Comparison of ENCODE assay signal across 15 cellular contexts in genomic region chr7:28112056-28112455, GRCh38.
A peak's percentile ranks its signal among the peaks of the same experiment; 100 is the strongest.
DNase-seq lines count a peak whose midpoint lies in the region; ATAC-seq and TF ChIP-seq lines count a peak whose summit lies in the region.
"Had no signal": no experiment of that assay in that cellular context is flagged by ENCODE, and none has a peak within 500 bp of the region (broad histone marks: within the 10 kb centered on the region; RNA-seq: fewer than 3 reads in every experiment).

No MANE protein-coding gene starts in this region.

- no peak overlapping the region for H3K9ac ChIP-seq in adipocyte (ENCODE audit: low read length)
- H3K9ac ChIP-seq: KMS-11 had no signal

- no peaks in the 10 kb centered on the region for H3K36me3 Mint-ChIP-seq in activated T-helper 2 cell treated with anti-CD3 and anti-CD28 coated beads, Interferon-gamma antibody, Interleukin-2, Interleukin-4, amounts not matched to agents 10 μg/mL and 5 μg/mL and 100 μg/mL, durations not matched to agents 14 hours and 24 hours and 36 hours (ENCODE audit: low read depth)

- peaks cover 4% of the 10 kb centered on the region; the same call in 1 of the 2 replicates for H3K36me3 ChIP-seq in BE2C
- H3K36me3 ChIP-seq in adipocyte (ENCODE audit: control insufficient read depth, insufficient read depth, low read length, severe bottlenecking), result no peaks in the 10 kb centered on the region
- H3K36me3 ChIP-seq in lower lobe of right lung, result no peaks in the 10 kb centered on the region

- H3K9me3 Mint-ChIP-seq in activated T-helper 2 cell treated with anti-CD3 and anti-CD28 coated beads, Interferon-gamma antibody, Interleukin-2, Interleukin-4, amounts not matched to agents 10 μg/mL and 5 μg/mL and 100 μg/mL, durations not matched to agents 14 hours and 24 hours and 36 hours, result no peaks in the 10 kb centered on the region
- H3K9me3 Mint-ChIP-seq: HFFc6 had no signal

- intact Hi-C loops in lower lobe of right lung (cut with DNase I), result no loop called here
- intact Hi-C loops in activated T-helper 2 cell treated with anti-CD3 and anti-CD28 coated beads, Interferon-gamma antibody, Interleukin-2, Interleukin-4, amounts not matched to agents 10 μg/mL and 5 μg/mL and 100 μg/mL, durations not matched to agents 14 hours and 24 hours and 36 hours (cut with micrococcal nuclease), result no loop called here

- DNase-seq in BE2C (no peak), adipocyte (ENCODE audit: low read depth) (peak; percentile 82), fibroblast of the aortic adventitia (ENCODE audit: low read depth) (peak; percentile 83), stromal cell of bone marrow (ENCODE audit: low read depth) (peak; percentile 28), NCI-H2171 treated with DMSO at 0.1 percent for 48 hours (lab: John Stamatoyannopoulos, UW) (no peak), lower lobe of right lung (no peak)
- no peak for DNase-seq in activated T-helper 2 cell treated with anti-CD3 and anti-CD28 coated beads, Interferon-gamma antibody, Interleukin-2, Interleukin-4, amounts not matched to agents 10 μg/mL and 5 μg/mL and 100 μg/mL, durations not matched to agents 14 hours and 24 hours and 36 hours (ENCODE audit: low spot score)
- DNase-seq: C1 segment of cervical spinal cord, DMS79 treated with DMSO at 0.1 percent for 48 hours, HFFc6, NCI-H1436, NCI-H2081, NCI-H524 had no signal

- H3K27me3 Mint-ChIP-seq in activated T-helper 2 cell treated with anti-CD3 and anti-CD28 coated beads, Interferon-gamma antibody, Interleukin-2, Interleukin-4, amounts not matched to agents 10 μg/mL and 5 μg/mL and 100 μg/mL, durations not matched to agents 14 hours and 24 hours and 36 hours (ENCODE audit: low read depth), result peaks cover 8% of the 10 kb centered on the region

- no peak overlapping the region for H3K4me3 Mint-ChIP-seq in activated T-helper 2 cell treated with anti-CD3 and anti-CD28 coated beads, Interferon-gamma antibody, Interleukin-2, Interleukin-4, amounts not matched to agents 10 μg/mL and 5 μg/mL and 100 μg/mL, durations not matched to agents 14 hours and 24 hours and 36 hours (ENCODE audit: low read depth)
- H3K4me3 Mint-ChIP-seq: HFFc6 had no signal

- H3K27ac Mint-ChIP-seq in activated T-helper 2 cell treated with anti-CD3 and anti-CD28 coated beads, Interferon-gamma antibody, Interleukin-2, Interleukin-4, amounts not matched to agents 10 μg/mL and 5 μg/mL and 100 μg/mL, durations not matched to agents 14 hours and 24 hours and 36 hours, result no peak overlapping the region

- H3K4me1 ChIP-seq in BE2C (peaks cover 57% of the 10 kb centered on the region), adipocyte (ENCODE audit: control insufficient read depth, insufficient read depth, low read length) (peaks cover 35% of the 10 kb centered on the region), lower lobe of right lung (no peaks in the 10 kb centered on the region)

- H3K9me3 ChIP-seq in BE2C (no peaks in the 10 kb centered on the region), adipocyte (ENCODE audit: control insufficient read depth, low read length) (no peaks in the 10 kb centered on the region), lower lobe of right lung (no peaks in the 10 kb centered on the region)

- no peaks in the 10 kb centered on the region for H3K27me3 ChIP-seq in BE2C
- H3K27me3 ChIP-seq in adipocyte (replicated peaks; ENCODE audit: control insufficient read depth, insufficient read depth, low read length), result no peaks in the 10 kb centered on the region
- no peaks in the 10 kb centered on the region for H3K27me3 ChIP-seq in lower lobe of right lung (ENCODE audit: low read depth)

- no peak for TF ChIP-seq CTCF in BE2C (IDR thresholded peaks at IDR 0.05; ENCODE audit: low read depth, low read length)
- TF ChIP-seq CTCF in fibroblast of the aortic adventitia (IDR thresholded peaks at IDR 0.05; ENCODE audit: insufficient read depth, low read length), result no peak
- no peak for TF ChIP-seq CTCF in lower lobe of right lung (IDR thresholded peaks at IDR 0.05)

- ATAC-seq in lower lobe of right lung, result no peak
- no peak for ATAC-seq in GM19351 (IDR thresholded peaks at IDR 0.05; ENCODE audit: unreplicated experiment)

- H3K27ac ChIP-seq in lower lobe of right lung, result no peak overlapping the region
- H3K27ac ChIP-seq: KMS-11 had no signal

- H3K4me3 ChIP-seq in BE2C (ENCODE audit: low read depth, low read length) (peak overlapping the region; percentile 41), adipocyte (ENCODE audit: low read length) (peak overlapping the region; percentile 18), fibroblast of the aortic adventitia (ENCODE audit: low read depth, low read length) (no peak overlapping the region), lower lobe of right lung (no peak overlapping the region)

- H3K4me1 Mint-ChIP-seq in activated T-helper 2 cell treated with anti-CD3 and anti-CD28 coated beads, Interferon-gamma antibody, Interleukin-2, Interleukin-4, amounts not matched to agents 10 μg/mL and 5 μg/mL and 100 μg/mL, durations not matched to agents 14 hours and 24 hours and 36 hours (ENCODE audit: low read depth), result no peaks in the 10 kb centered on the region

Comparison
In these comparisons a context has a peak if more than half of its experiments do, and no peak if none do; other contexts are left out.
1. DNase-seq: peak in adipocyte (single experiment), fibroblast of the aortic adventitia (single experiment) and stromal cell of bone marrow (single experiment); none in BE2C (single experiment), NCI-H2171 treated with DMSO at 0.1 percent for 48 hours (single experiment), lower lobe of right lung (single experiment) and activated T-helper 2 cell treated with anti-CD3 and anti-CD28 coated beads, Interferon-gamma antibody, Interleukin-2, Interleukin-4, amounts not matched to agents 10 μg/mL and 5 μg/mL and 100 μg/mL, durations not matched to agents 14 hours and 24 hours and 36 hours (single experiment).
2. H3K4me3 ChIP-seq: peak in BE2C (single experiment) and adipocyte (single experiment); none in fibroblast of the aortic adventitia (single experiment) and lower lobe of right lung (single experiment).